In genomic region chr11:827861-828167, GRCh38 we compare ENCODE assay signal across 8 cellular contexts. TPM values are rescaled to one million over a fixed set of nuclear protein-coding genes. Genes with fewer than 3 reads are reported as not detected.
A peak's percentile ranks its signal among the peaks of the same experiment; 100 is the strongest.
DNase-seq lines count a peak whose midpoint lies in the region; ATAC-seq, FAIRE-seq and TF ChIP-seq lines count a peak whose summit lies in the region.

CRACR2B (plus strand) TSS chr11:827919; CDS start chr11:828608, 689 bp downstream.

- H3K4me1 ChIP-seq in mesodermal cell (ENCODE audit: control insufficient read depth, insufficient read depth, low read length, poor library complexity, severe bottlenecking): peaks cover 43% of the 10 kb centered on the region

- ATAC-seq in HG03469 (IDR thresholded peaks at IDR 0.05; ENCODE audit: unreplicated experiment): no peak
- ATAC-seq in GM19397 (IDR thresholded peaks at IDR 0.05; ENCODE audit: unreplicated experiment): no peak
- no peak for ATAC-seq in HG03571 (IDR thresholded peaks at IDR 0.05; ENCODE audit: unreplicated experiment)

- H3K36me3 ChIP-seq in bronchial epithelial cell (ENCODE audit: control insufficient read depth, insufficient read depth, low read length) (peaks cover 9% of the 10 kb centered on the region), mesodermal cell (ENCODE audit: control insufficient read depth, insufficient read depth, low read length) (peaks cover 13% of the 10 kb centered on the region)

- DNase-seq in HFF-Myc (ENCODE audit: extremely low read depth, low read depth) (no peak), bronchial epithelial cell (ENCODE audit: low read depth) (no peak), activated gamma-delta T cell (lab: John Stamatoyannopoulos, UW) (no peak)

- H3K4me3 ChIP-seq in HFF-Myc (replicated peaks; ENCODE audit: low read depth, low read length) (0 out of 2 replicates have a peak within 1 kb of the TSS, but pooled peaks have one; percentile 7), bronchial epithelial cell (ENCODE audit: low read depth, low read length) (peak within 1 kb of the TSS; percentile 29), mesodermal cell (ENCODE audit: extremely low read depth, insufficient read depth, low read length, poor library complexity, severe bottlenecking) (peak within 1 kb of the TSS; percentile 28)

- TF ChIP-seq CTCF in 22Rv1 (IDR thresholded peaks at IDR 0.05): no peak
- TF ChIP-seq CTCF in HFF-Myc (IDR thresholded peaks at IDR 0.05; ENCODE audit: low read depth, low read length, missing control alignments): no peak
- no peak for TF ChIP-seq CTCF in bronchial epithelial cell (IDR thresholded peaks at IDR 0.05; ENCODE audit: insufficient read depth, low read length, severe bottlenecking)

- FAIRE-seq in bronchial epithelial cell (lab: Jason Lieb, UNC): no peak

- 48 to 53% methylated on average over 5 of the region's 5 CpGs for WGBS in mesodermal cell (ENCODE audit: insufficient coverage in 2 of 2), 2 experiments

- no peaks in the 10 kb centered on the region for H3K9me3 ChIP-seq in mesodermal cell (ENCODE audit: control insufficient read depth, low read length)

- H3K27ac ChIP-seq in 22Rv1 (peak within 1 kb of the TSS; percentile 96), mesodermal cell (ENCODE audit: low read depth, low read length, severe bottlenecking) (peak within 1 kb of the TSS; percentile 36)

- peaks cover 2% of the 10 kb centered on the region for H3K27me3 ChIP-seq in bronchial epithelial cell (ENCODE audit: control insufficient read depth, insufficient read depth, low read length)

RNA-seq across cellular contexts. Expression of gene CRACR2B, which starts in this region (rescaled TPM):
- 0.51 and 0.53 TPM in 2 replicates for total RNA-seq in bronchial epithelial cell
- polyA plus RNA-seq in mesodermal cell (2013, experiment 1 of 2): 7.6 TPM
- polyA plus RNA-seq in mesodermal cell (2013, experiment 2 of 2): 4.8 TPM
